Comparison of ENCODE assay signal across 11 cellular contexts in the genomic region with DNA sequence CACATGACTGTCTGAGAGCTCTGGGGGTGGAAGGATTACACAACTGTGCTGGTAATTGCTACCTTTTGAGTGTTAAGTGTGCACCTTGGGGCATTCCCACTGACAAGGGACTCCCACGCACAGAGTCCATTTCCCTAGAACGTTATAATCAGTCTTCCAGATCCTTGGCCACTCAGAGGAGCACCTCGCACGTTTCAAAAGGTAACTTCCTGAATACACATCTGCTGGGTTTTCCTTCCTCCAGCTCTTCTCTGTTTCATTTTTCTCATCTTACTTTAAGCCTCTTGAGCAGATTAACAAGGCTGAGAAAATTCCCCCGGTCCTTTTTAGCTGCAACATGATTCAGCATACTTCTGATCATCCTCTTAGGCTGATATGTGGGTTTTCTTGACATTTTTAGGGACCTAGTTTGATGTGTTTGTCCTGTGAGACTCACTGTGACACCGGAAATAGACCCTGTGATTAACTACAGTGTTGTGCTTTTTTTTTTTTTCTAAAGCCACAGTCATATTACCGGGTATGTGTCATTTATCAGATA.
A peak's percentile ranks its signal among the peaks of the same experiment; 100 is the strongest.
DNase-seq lines count a peak whose midpoint lies in the region; ATAC-seq and TF ChIP-seq lines count a peak whose summit lies in the region.
"Had no signal": no experiment of that assay in that cellular context is flagged by ENCODE, and none has a peak within 500 bp of the region (broad histone marks: within the 10 kb centered on the region; RNA-seq: fewer than 3 reads in every experiment).

No MANE protein-coding gene starts in this region.

- POLR2A ChIA-PET in CD4-positive, alpha-beta T cell (lab: Charles Lee): interaction anchor here (0.6 to 1.5 kb wide), 3 partner anchors 31 to 97 kb away, joined by 3 read pairs; no protein-coding TSS in a partner anchor

- H3K4me1 ChIP-seq in Peyer's patch: peaks cover 0 to 10% (median 7%) of the 10 kb centered on the region in 4 donors
- H3K4me1 ChIP-seq in upper lobe of right lung: peaks cover 11% of the 10 kb centered on the region

- intact Hi-C loops in CD4-positive, alpha-beta T cell (cut with DNase I, micrococcal nuclease): no loop called here
- intact Hi-C loops in upper lobe of right lung (cut with DNase I): no loop called here

- TF ChIP-seq POLR2A in Peyer's patch (IDR thresholded peaks at IDR 0.05): no peak

- no peaks in the 10 kb centered on the region for H3K27me3 Mint-ChIP-seq in CD4-positive, alpha-beta T cell
- no peaks in the 10 kb centered on the region for H3K27me3 Mint-ChIP-seq in central memory CD8-positive, alpha-beta T cell

- no peaks in the 10 kb centered on the region for H3K9me3 Mint-ChIP-seq in CD4-positive, alpha-beta T cell
- no peaks in the 10 kb centered on the region for H3K9me3 Mint-ChIP-seq in central memory CD8-positive, alpha-beta T cell

- peaks cover 61% of the 10 kb centered on the region for H3K4me1 Mint-ChIP-seq in CD4-positive, alpha-beta T cell (ENCODE audit: low read depth)
- H3K4me1 Mint-ChIP-seq in central memory CD8-positive, alpha-beta T cell: peaks cover 60% of the 10 kb centered on the region

- H3K27ac Mint-ChIP-seq in CD4-positive, alpha-beta T cell: peak overlapping the region; percentile 66
- H3K27ac Mint-ChIP-seq in central memory CD8-positive, alpha-beta T cell (ENCODE audit: low read depth): peak overlapping the region; percentile 82

- H3K27me3 ChIP-seq in CD4-positive, alpha-beta T cell (ENCODE audit: control insufficient read depth, insufficient read depth, low read length): no peaks in the 10 kb centered on the region
- H3K27me3 ChIP-seq in Peyer's patch (no peaks in the 10 kb centered on the region), upper lobe of right lung (no peaks in the 10 kb centered on the region)
- H3K27me3 ChIP-seq: left lung, vagina had no signal

- H3K4me3 ChIP-seq in Peyer's patch: no peak overlapping the region
- H3K4me3 ChIP-seq in upper lobe of right lung: no peak overlapping the region
- H3K4me3 ChIP-seq: left lung, vagina had no signal

- no peak for TF ChIP-seq CTCF in CD4-positive, alpha-beta T cell (IDR thresholded peaks at IDR 0.05)
- TF ChIP-seq CTCF in GM20000 (IDR thresholded peaks at IDR 0.05; ENCODE audit: extremely low read depth, missing control alignments) (no peak), Peyer's patch (IDR thresholded peaks at IDR 0.05) (no peak), upper lobe of right lung (IDR thresholded peaks at IDR 0.05) (no peak)

- H3K36me3 ChIP-seq in Peyer's patch (no peaks in the 10 kb centered on the region), upper lobe of right lung (no peaks in the 10 kb centered on the region)
- H3K36me3 ChIP-seq: left lung, vagina had no signal

- CTCF ChIA-PET in CD4-positive, alpha-beta T cell (lab: Charles Lee): interaction anchor here (1.1 kb wide), 1 partner anchor 10 kb away, joined by 3 read pairs; no protein-coding TSS in a partner anchor

- H3K27ac ChIP-seq in CD4-positive, alpha-beta T cell (ENCODE audit: low read depth, low read length): no peak overlapping the region
- H3K27ac ChIP-seq in Peyer's patch (peak overlapping the region in 3 of 4 donors; percentile 3 to 43 (median 39)), upper lobe of right lung (no peak overlapping the region)
- H3K27ac ChIP-seq: epithelial cell of prostate, left lung, vagina had no signal

- peak; percentile 45 for ATAC-seq in CD4-positive, alpha-beta T cell (ENCODE audit: poor library complexity)
- ATAC-seq in central memory CD8-positive, alpha-beta T cell (replicated peaks; ENCODE audit: extremely low read depth, poor library complexity, severe bottlenecking): peak; percentile 81
- ATAC-seq in upper lobe of right lung: no peak
- ATAC-seq: left lung had no signal

- H3K36me3 Mint-ChIP-seq in CD4-positive, alpha-beta T cell (ENCODE audit: low read depth): no peaks in the 10 kb centered on the region
- H3K36me3 Mint-ChIP-seq in central memory CD8-positive, alpha-beta T cell (ENCODE audit: insufficient read depth): peaks cover 11% of the 10 kb centered on the region

- peak overlapping the region; percentile 23 for H3K4me3 Mint-ChIP-seq in CD4-positive, alpha-beta T cell
- peak overlapping the region; percentile 59 for H3K4me3 Mint-ChIP-seq in central memory CD8-positive, alpha-beta T cell

- no peak for DNase-seq in CD4-positive, alpha-beta T cell
- DNase-seq in GM20000 (ENCODE audit: low spot score) (peak; percentile 58), Peyer's patch (no peak), SIG-M5 treated with dmso at 0.1 percent for 504 hours (lab: John Stamatoyannopoulos, UW; ENCODE audit: unreplicated experiment) (no peak), NCI-H1105 treated with DMSO at 0.1 percent for 48 hours (lab: John Stamatoyannopoulos, UW) (no peak), upper lobe of right lung (no peak), NCI-H2081 treated with DMSO at 0.1 percent for 48 hours (lab: John Stamatoyannopoulos, UW) (no peak)
- no peak for DNase-seq in central memory CD8-positive, alpha-beta T cell (ENCODE audit: low spot score in 2 of 2)
- DNase-seq: left lung had no signal

- H3K9me3 ChIP-seq in CD4-positive, alpha-beta T cell (ENCODE audit: control insufficient read depth, low read length): no peaks in the 10 kb centered on the region
- H3K9me3 ChIP-seq in Peyer's patch (no peaks in the 10 kb centered on the region), upper lobe of right lung (no peaks in the 10 kb centered on the region)
- H3K9me3 ChIP-seq: left lung, vagina had no signal

Comparison
In these comparisons a context has a peak if more than half of its experiments do, and no peak if none do; other contexts are left out.
1. H3K27ac ChIP-seq: peak in Peyer's patch (3 of 4); none in CD4-positive, alpha-beta T cell (single experiment) and upper lobe of right lung (single experiment).